Comparison of ENCODE assay signal across 25 cellular contexts in genomic region chr7:135962802-135963201, GRCh38. TPM values are rescaled to one million over a fixed set of nuclear protein-coding genes. Genes with fewer than 3 reads are reported as not detected.
DNase-seq lines count a peak whose midpoint lies in the region; ATAC-seq, FAIRE-seq and TF ChIP-seq lines count a peak whose summit lies in the region.
"Had no signal": no experiment of that assay in that cellular context is flagged by ENCODE, and none has a peak within 500 bp of the region (broad histone marks: within the 10 kb centered on the region; RNA-seq: fewer than 3 reads in every experiment).

No MANE protein-coding gene starts in this region.

- 0 out of 2 replicates have a peak, but pooled peaks cover 4% of the 10 kb centered on the region for H3F3A ChIP-seq in PC-9 (ENCODE audit: insufficient read depth, low read depth)

- CTCF ChIA-PET in K562 (lab: Yijun Ruan, JAX; ENCODE audit: low intra/inter-chr PET ratio): no interaction called here
- CTCF ChIA-PET in PC-9 (lab: Charles Lee): no interaction called here

- H2AFZ ChIP-seq in K562 (ENCODE audit: low read depth, low read length) (no peak overlapping the region), PC-9 (no peak overlapping the region)

- TF ChIP-seq CTCF in left ventricle myocardium inferior (IDR thresholded peaks at IDR 0.05; ENCODE audit: borderline replicate concordance) (no peak), K562 (IDR thresholded peaks at IDR 0.05 in 2 of 3, conservative IDR thresholded peaks at IDR 0.05 in 1 of 3; ENCODE audit: insufficient read depth in 2 of 3, low read depth in 1 of 3, low read length in 3 of 3) (no peak), PC-9 (conservative IDR thresholded peaks at IDR 0.05) (no peak), esophagus squamous epithelium (IDR thresholded peaks at IDR 0.05) (no peak)

- intact Hi-C loops in left ventricle myocardium superior (cut with micrococcal nuclease): no loop called here
- intact Hi-C loops in left ventricle myocardium inferior (cut with micrococcal nuclease): no loop called here
- intact Hi-C loops in K562 (cut with micrococcal nuclease): no loop called here
- intact Hi-C loops in PC-9 (cut with micrococcal nuclease; ENCODE audit: unreplicated experiment): no loop called here
- intact Hi-C loops in esophagus squamous epithelium (cut with DNase I): no loop called here

- H3K9me3 ChIP-seq in left ventricle myocardium inferior (replicated peaks): no peaks in the 10 kb centered on the region
- H3K9me3 ChIP-seq in K562 (replicated peaks; ENCODE audit: control insufficient read depth, insufficient read depth, low read depth, low read length): no peaks in the 10 kb centered on the region
- no peaks in the 10 kb centered on the region for H3K9me3 ChIP-seq in PC-9 (ENCODE audit: insufficient read depth, low read depth)
- H3K9me3 ChIP-seq in esophagus squamous epithelium: no peaks in the 10 kb centered on the region
- H3K9me3 ChIP-seq: A549 had no signal

- BruUV-seq in K562 (replicated peaks; lab: Mats Ljungman, UMichigan) (no TSS peak), PC-9 (replicated peaks; lab: Mats Ljungman, UMichigan) (no TSS peak)

- no peaks in the 10 kb centered on the region for H4K20me1 ChIP-seq in K562 (replicated peaks; ENCODE audit: control insufficient read depth, insufficient read depth, low read length)
- H4K20me1 ChIP-seq in PC-9 (ENCODE audit: insufficient read depth): peaks cover 76% of the 10 kb centered on the region

- H3K27ac ChIP-seq in left ventricle myocardium inferior (replicated peaks) (no peak overlapping the region), K562 (ENCODE audit: extremely low read depth, low read depth, low read length) (no peak overlapping the region; the same call in 2 of the 3 replicates), PC-9 (no peak overlapping the region), esophagus squamous epithelium (no peak overlapping the region)
- H3K27ac ChIP-seq: A549 had no signal

- ATAC-seq in left ventricle myocardium superior (peak; percentile 44), K562 (peak; percentile 60), GM18520 (IDR thresholded peaks at IDR 0.05; ENCODE audit: unreplicated experiment) (no peak)
- ATAC-seq: A549, HCT116, PC-3 had no signal

- no peaks in the 10 kb centered on the region for H3K9me1 ChIP-seq in K562 (ENCODE audit: control insufficient read depth, insufficient read depth, low read length)

- no peak overlapping the region for H3K4me2 ChIP-seq in K562 (ENCODE audit: insufficient read depth, low read length)
- H3K4me2 ChIP-seq in PC-9: no peak overlapping the region
- H3K4me2 ChIP-seq: A549 had no signal

- TF ChIP-seq RAD21 in K562 (CRISPR knock-in tag; conservative IDR thresholded peaks at IDR 0.05 in 1 of 2, IDR thresholded peaks at IDR 0.05 in 1 of 2): 0 out of 4 replicates have a peak, but pooled peaks of 1 of the 2 experiments have one; percentile 5

- H3K79me2 ChIP-seq in K562 (ENCODE audit: control insufficient read depth, insufficient read depth, low read length) (peaks cover 100% of the 10 kb centered on the region), PC-9 (ENCODE audit: low read depth) (peaks cover 100% of the 10 kb centered on the region)

- no peak overlapping the region for H3K4me3 ChIP-seq in left ventricle myocardium inferior
- H3K4me3 ChIP-seq in K562: no peak overlapping the region
- no peak overlapping the region for H3K4me3 ChIP-seq in PC-9
- H3K4me3 ChIP-seq in esophagus squamous epithelium: no peak overlapping the region
- H3K4me3 ChIP-seq: A549 had no signal

- H3K9ac ChIP-seq in K562 (ENCODE audit: insufficient read depth in 1 of 2, low read depth in 2 of 2, low read length in 2 of 2): no peak overlapping the region

- H3K4me1 ChIP-seq in left ventricle myocardium inferior (peaks cover 92% of the 10 kb centered on the region), K562 (replicated peaks in 1 of 2; ENCODE audit: control insufficient read depth in 2 of 2, insufficient read depth in 2 of 2, low read length in 2 of 2) (peaks cover 0 to 24% of the 10 kb centered on the region in 2 experiments; a peak in 4 of 5 replicates), PC-9 (replicated peaks; ENCODE audit: insufficient read depth) (no peaks in the 10 kb centered on the region), esophagus squamous epithelium (peaks cover 0 to 54% (median 17%) of the 10 kb centered on the region in 3 donors)

- no peak for TF ChIP-seq POLR2A in K562 (conservative IDR thresholded peaks at IDR 0.05)
- no peak for TF ChIP-seq POLR2A in esophagus squamous epithelium (IDR thresholded peaks at IDR 0.05)

- H3K9me2 ChIP-seq in PC-9 (ENCODE audit: insufficient read depth): no peaks in the 10 kb centered on the region

- no peaks in the 10 kb centered on the region for H3K36me3 ChIP-seq in left ventricle myocardium inferior
- peaks cover 40% of the 10 kb centered on the region for H3K36me3 ChIP-seq in K562 (ENCODE audit: control insufficient read depth, insufficient read depth, low read length)
- H3K36me3 ChIP-seq in PC-9 (ENCODE audit: low read depth): 0 out of 2 replicates have a peak, but pooled peaks cover 11% of the 10 kb centered on the region
- peaks cover 0 to 14% (median 0%) of the 10 kb centered on the region in 3 donors for H3K36me3 ChIP-seq in esophagus squamous epithelium

- DNase-seq in left ventricle myocardium superior (no peak), left ventricle myocardium inferior (no peak), NCI-H69 (lab: John Stamatoyannopoulos, UW) (peak; percentile 19), K562 (ENCODE audit: extremely low read depth in 1 of 4, low spot score in 3 of 4) (no peak), PC-9 (no peak), esophagus squamous epithelium (lab: John Stamatoyannopoulos, UW) (no peak)
- DNase-seq: CD4-positive, CD25-positive, alpha-beta regulatory T cell; COR-L47; DMS79; GOT3; IMR-90; MV-4-11; NCI-H1105 treated with DMSO at 0.1 percent for 48 hours; NCI-H2081; NCI-H2171; NCI-H345; NCI-H524; PC-3; RPMI8226; SHP77 treated with DMSO at 0.1 percent for 48 hours; T-helper 1 cell had no signal

- no peak for TF ChIP-seq EP300 in K562 (IDR thresholded peaks at IDR 0.05; ENCODE audit: low read length)

- FAIRE-seq in K562 (lab: Jason Lieb, UNC): no peak
- FAIRE-seq: A549, HTR-8/SVneo had no signal

- no peaks in the 10 kb centered on the region for H3K27me3 ChIP-seq in left ventricle myocardium inferior (ENCODE audit: low read depth)
- H3K27me3 ChIP-seq in K562 (ENCODE audit: control insufficient read depth in 2 of 2, insufficient read depth in 2 of 2, low read length in 2 of 2): no peaks in the 10 kb centered on the region
- no peaks in the 10 kb centered on the region for H3K27me3 ChIP-seq in PC-9 (ENCODE audit: insufficient read depth, low read depth)
- H3K27me3 ChIP-seq in esophagus squamous epithelium: no peaks in the 10 kb centered on the region

- WGBS in K562 (ENCODE audit: insufficient coverage, low coverage, missing lambda C conversion rate): 91% methylated on average over 4 of the region's 4 CpGs
- WGBS in esophagus squamous epithelium, 2 donors: 90 to 97% methylated on average over 4 of the region's 4 CpGs

- in situ Hi-C loops in K562 (cut with MboI): loop anchor here (10.0 to 25.0 kb wide), 2 partner anchors 448 to 1301 kb away; partner anchors contain the start of gene CNOT4

- POLR2A ChIA-PET in K562 (lab: Yijun Ruan, JAX): interaction anchor here (1.0 kb wide), 1 partner anchor 12 kb away, joined by 5 read pairs; no protein-coding TSS in a partner anchor
- POLR2A ChIA-PET in PC-9 (lab: Charles Lee; ENCODE audit: unreplicated experiment): no interaction called here

TF ChIP-seq in K562, 482 proteins besides CTCF, POLR2A, EP300 and RAD21 (continues in another document):
- TF ChIP-seq SIN3B (IDR thresholded peaks at IDR 0.05; ENCODE audit: low read depth) (no peak), KDM5B (IDR thresholded peaks at IDR 0.05; ENCODE audit: insufficient replicate concordance, low read depth, low read length) (no peak), ZNF668 (CRISPR knock-in tag; IDR thresholded peaks at IDR 0.05) (no peak), TAF7 (tag; IDR thresholded peaks at IDR 0.05) (no peak), TCF15 (CRISPR knock-in tag; IDR thresholded peaks at IDR 0.05) (no peak), SP1 (CRISPR knock-in tag; IDR thresholded peaks at IDR 0.05) (0 out of 2 replicates have a peak, but pooled peaks have one; percentile 18), HES1 (IDR thresholded peaks at IDR 0.05; ENCODE audit: low read depth) (no peak), ZNF77 (CRISPR knock-in tag; IDR thresholded peaks at IDR 0.05) (no peak), KAT2B (IDR thresholded peaks at IDR 0.05; ENCODE audit: low read depth, low read length) (no peak)

RNA-seq across cellular contexts. Expression of gene MTPN, which starts 14.4 kb away (rescaled TPM):
- total RNA-seq in left ventricle myocardium superior (75.2 TPM), left ventricle myocardium inferior (67.9 TPM), K562 (2014; rRNA removed) (94.4 and 128 TPM in 2 replicates), K562 (2014; rRNA removed; fragmentation: Illumina TruSeq; extraction: Trizol) (156 and 189 TPM in 2 replicates), K562 (2015; rRNA removed; fragmentation: Illumina TruSeq; extraction: Trizol) (154 and 159 TPM in 2 replicates), K562 (2021) (236 and 261 TPM in 2 replicates), PC-9 (2021) (181 and 212 TPM in 2 replicates), esophagus squamous epithelium (100 to 1,000 TPM; 100 to 182 (median 145) TPM)
- 24.4 and 41.1 TPM in 2 replicates for total RNA-seq in K562 (2011; cell fraction: chromatin; rRNA removed; ENCODE audit: low replicate concordance)
- 26.7 and 34.1 TPM in 2 replicates for total RNA-seq in K562 (2011; cell fraction: nucleolus; rRNA removed)
- 43.8 and 76.6 TPM in 2 replicates for total RNA-seq in K562 (2011; cell fraction: nucleoplasm; rRNA removed)
- polyA plus RNA-seq in K562 (2011; rRNA removed) (189 and 191 TPM in 2 replicates), K562 (2014; fragmentation: Illumina TruSeq; extraction: Trizol) (224 and 243 TPM in 2 replicates), K562 (2014; fragmentation: Nextera tagmentation; extraction: Ambion mirVana) (10 to 100 TPM; 68.5 to 68.6 TPM), K562 (2014; rRNA removed) (133 and 148 TPM in 2 replicates)
- 69.3 and 142 TPM in 2 replicates for polyA plus RNA-seq in K562 (2011; cell fraction: cytosol; rRNA removed)
- polyA plus RNA-seq in K562 (2011; cell fraction: nucleus; rRNA removed): 61.0 and 67.9 TPM in 2 replicates
- 190 and 199 TPM in 2 replicates for polyA plus RNA-seq in K562 (2012)
- polyA minus RNA-seq in K562 (2011; rRNA and poly(A)+ RNA removed): 247 and 299 TPM in 2 replicates
- polyA minus RNA-seq in K562 (2011; cell fraction: cytosol; rRNA and poly(A)+ RNA removed): 168 and 172 TPM in 2 replicates
- polyA minus RNA-seq in K562 (2011; cell fraction: nucleus; rRNA and poly(A)+ RNA removed): 70.3 and 88.3 TPM in 2 replicates
